In genomic region chr19:48938256-48938655, GRCh38 we compare ENCODE assay signal across 1 cellular context.
TF ChIP-seq lines count a peak whose summit lies in the region.

No MANE protein-coding gene starts in this region.

TF ChIP-seq in GM12878, 131 proteins besides CTCF, POLR2A, EP300 and RAD21:
- TF ChIP-seq ATF7 (IDR thresholded peaks at IDR 0.05; ENCODE audit: low read depth) (0 out of 2 replicates have a peak, but pooled peaks have one; percentile 30), ZNF24 (IDR thresholded peaks at IDR 0.05) (no peak)
TF ChIP-seq in GM12878: peak in this region for 1.
